ENCODE assay signal across 8 cellular contexts in genomic region chr14:21990116-21990515, GRCh38.
DNase-seq lines count a peak whose midpoint lies in the region; ATAC-seq and TF ChIP-seq lines count a peak whose summit lies in the region.

No MANE protein-coding gene starts in this region.

- H3K4me2 ChIP-seq in DOHH2 (ENCODE audit: low read length), result no peak overlapping the region

- no peak overlapping the region for H3K4me3 ChIP-seq in DOHH2 (ENCODE audit: low read length)
- H3K4me3 ChIP-seq in LNCaP clone FGC (ENCODE audit: low read depth, low read length), result no peak overlapping the region
- no peak overlapping the region for H3K4me3 ChIP-seq in astrocyte of the cerebellum (ENCODE audit: low read depth, low read length)
- H3K4me3 ChIP-seq in mucosa of descending colon, result no peak overlapping the region

- ATAC-seq in mucosa of descending colon, result no peak

- H4K20me1 ChIP-seq in DOHH2 (ENCODE audit: control insufficient read depth, insufficient read depth, low read depth, low read length), result no peaks in the 10 kb centered on the region

- H3K9me3 ChIP-seq in DOHH2 (ENCODE audit: control insufficient read depth, insufficient read depth, low read length), result no peaks in the 10 kb centered on the region
- no peaks in the 10 kb centered on the region for H3K9me3 ChIP-seq in mucosa of descending colon

- DNase-seq in LNCaP clone FGC (ENCODE audit: low read depth) (no peak), astrocyte of the cerebellum (ENCODE audit: low read depth) (no peak), midbrain (lab: John Stamatoyannopoulos, UW) (peak; percentile 3), activated gamma-delta T cell treated with Interleukin-2 at 50 U/mL for 16 hours (no peak), mucosa of descending colon (no peak), putamen (ENCODE audit: low spot score) (no peak), HuH-7 (ENCODE audit: low spot score) (no peak)

- no peak overlapping the region for H3K27ac ChIP-seq in DOHH2 (ENCODE audit: low read depth, low read length)

- in situ Hi-C loops in astrocyte of the cerebellum (cut with HindIII; ENCODE audit: low sequenced_read_pairs), result no loop called here

- no peaks in the 10 kb centered on the region for H3F3A ChIP-seq in DOHH2 (ENCODE audit: control insufficient read depth, insufficient read depth)

- intact Hi-C loops in mucosa of descending colon (cut with DNase I, micrococcal nuclease), result no loop called here

- H3K9me2 ChIP-seq in DOHH2 (replicated peaks; ENCODE audit: control insufficient read depth, low read length), result no peaks in the 10 kb centered on the region

- peaks cover 12% of the 10 kb centered on the region for H3K27me3 ChIP-seq in DOHH2 (ENCODE audit: control insufficient read depth, low read length)

- TF ChIP-seq CTCF in DOHH2 (IDR thresholded peaks at IDR 0.05; ENCODE audit: low read depth, low read length, poor library complexity, severe bottlenecking) (peak; percentile 65), LNCaP clone FGC (IDR thresholded peaks at IDR 0.05; ENCODE audit: control insufficient read depth, extremely low read depth, insufficient read depth) (peak; percentile 55), astrocyte of the cerebellum (IDR thresholded peaks at IDR 0.05; ENCODE audit: low read depth, low read length, missing control alignments) (peak; percentile 53), mucosa of descending colon (IDR thresholded peaks at IDR 0.05) (no peak)

- H3K4me1 ChIP-seq in DOHH2 (ENCODE audit: control insufficient read depth, low read length) (no peaks in the 10 kb centered on the region), mucosa of descending colon (ENCODE audit: low read depth) (no peaks in the 10 kb centered on the region)

- H3K36me3 ChIP-seq in DOHH2 (ENCODE audit: control insufficient read depth, low read length) (no peaks in the 10 kb centered on the region), mucosa of descending colon (ENCODE audit: low read depth) (no peaks in the 10 kb centered on the region)

- no peaks in the 10 kb centered on the region for H3K79me2 ChIP-seq in DOHH2 (ENCODE audit: control insufficient read depth, low read length)
